ENCODE assay signal across 7 cellular contexts in genomic region chr17:82562718-82563220, GRCh38. TPM values are rescaled to one million over a fixed set of nuclear protein-coding genes. Genes with fewer than 3 reads are reported as not detected.
DNase-seq lines count a peak whose midpoint lies in the region; TF ChIP-seq lines count a peak whose summit lies in the region.
"Not testable (repeated sequence)": the region's sequence is repeated elsewhere in the genome, so short reads cannot be mapped to it uniquely, and the experiment has no call there.

No MANE protein-coding gene starts in this region.

- peaks cover 54% of the 10 kb centered on the region for H3K4me1 ChIP-seq in Caco-2

- not testable (repeated sequence) for TF ChIP-seq CTCF in Caco-2 (IDR thresholded peaks at IDR 0.05; ENCODE audit: insufficient read depth in 1 of 2, low read depth in 1 of 2, low read length in 1 of 2, severe bottlenecking in 1 of 2, unreplicated experiment in 1 of 2); VCaP (conservative IDR thresholded peaks at IDR 0.05); mesothelial cell of epicardium (IDR thresholded peaks at IDR 0.05; ENCODE audit: unreplicated experiment); progenitor cell of endocrine pancreas (IDR thresholded peaks at IDR 0.05; ENCODE audit: unreplicated experiment)

- not testable (repeated sequence) for H3K9me3 Mint-ChIP-seq in Caco-2 (ENCODE audit: unreplicated experiment); activated T-helper 2 cell treated with anti-CD3 and anti-CD28 coated beads, Interferon-gamma antibody, Interleukin-2, Interleukin-4, amounts not matched to agents 10 μg/mL and 5 μg/mL and 100 μg/mL, durations not matched to agents 14 hours and 24 hours and 36 hours; mesothelial cell of epicardium; progenitor cell of endocrine pancreas (ENCODE audit: low read depth)

- H3K27me3 ChIP-seq in Caco-2 (replicated peaks; ENCODE audit: control insufficient read depth, insufficient read depth, low read length): not testable (repeated sequence)

- not testable (repeated sequence) for H3K27me3 Mint-ChIP-seq in Caco-2 (ENCODE audit: insufficient read depth, unreplicated experiment); activated T-helper 2 cell treated with anti-CD3 and anti-CD28 coated beads, Interferon-gamma antibody, Interleukin-2, Interleukin-4, amounts not matched to agents 10 μg/mL and 5 μg/mL and 100 μg/mL, durations not matched to agents 14 hours and 24 hours and 36 hours (ENCODE audit: low read depth); mesothelial cell of epicardium (ENCODE audit: low read depth); progenitor cell of endocrine pancreas

- POLR2A ChIA-PET in Caco-2 (lab: Charles Lee): not testable (repeated sequence)

- H3K9me3 ChIP-seq in Caco-2: not testable (repeated sequence)

- DNase-seq in Caco-2; activated T-helper 2 cell treated with anti-CD3 and anti-CD28 coated beads, Interferon-gamma antibody, Interleukin-2, Interleukin-4, amounts not matched to agents 10 μg/mL and 5 μg/mL and 100 μg/mL, durations not matched to agents 14 hours and 24 hours and 36 hours (ENCODE audit: low spot score); mesothelial cell of epicardium (ENCODE audit: low spot score in 2 of 2, unreplicated experiment in 2 of 2); progenitor cell of endocrine pancreas (ENCODE audit: low spot score, unreplicated experiment): not testable (repeated sequence)

- not testable (repeated sequence) for H3K36me3 ChIP-seq in Caco-2 (ENCODE audit: control insufficient read depth, insufficient read depth, low read length)

- H3K27ac ChIP-seq in VCaP: peak overlapping the region; percentile 97
- peak overlapping the region; percentile 88 for H3K27ac ChIP-seq in cingulate gyrus (ENCODE audit: low read depth, low read length)
- H3K27ac ChIP-seq in temporal lobe (ENCODE audit: low read depth, low read length): peak overlapping the region; percentile 89

- peaks cover 70% of the 10 kb centered on the region for H3K36me3 Mint-ChIP-seq in Caco-2 (ENCODE audit: insufficient read depth, unreplicated experiment)
- peaks cover 27% of the 10 kb centered on the region for H3K36me3 Mint-ChIP-seq in activated T-helper 2 cell treated with anti-CD3 and anti-CD28 coated beads, Interferon-gamma antibody, Interleukin-2, Interleukin-4, amounts not matched to agents 10 μg/mL and 5 μg/mL and 100 μg/mL, durations not matched to agents 14 hours and 24 hours and 36 hours (ENCODE audit: low read depth)
- peaks cover 11% of the 10 kb centered on the region for H3K36me3 Mint-ChIP-seq in mesothelial cell of epicardium
- H3K36me3 Mint-ChIP-seq in progenitor cell of endocrine pancreas (ENCODE audit: insufficient read depth): not testable (repeated sequence)

- BruUV-seq in Caco-2 (replicated peaks; lab: Mats Ljungman, UMichigan): not testable (repeated sequence)

- H3K4me3 Mint-ChIP-seq in Caco-2 (ENCODE audit: unreplicated experiment); activated T-helper 2 cell treated with anti-CD3 and anti-CD28 coated beads, Interferon-gamma antibody, Interleukin-2, Interleukin-4, amounts not matched to agents 10 μg/mL and 5 μg/mL and 100 μg/mL, durations not matched to agents 14 hours and 24 hours and 36 hours (ENCODE audit: low read depth); mesothelial cell of epicardium; progenitor cell of endocrine pancreas (ENCODE audit: low read depth): not testable (repeated sequence)

- H3K4me1 Mint-ChIP-seq in Caco-2 (ENCODE audit: low read depth, unreplicated experiment): peaks cover 46% of the 10 kb centered on the region
- not testable (repeated sequence) for H3K4me1 Mint-ChIP-seq in activated T-helper 2 cell treated with anti-CD3 and anti-CD28 coated beads, Interferon-gamma antibody, Interleukin-2, Interleukin-4, amounts not matched to agents 10 μg/mL and 5 μg/mL and 100 μg/mL, durations not matched to agents 14 hours and 24 hours and 36 hours (ENCODE audit: low read depth); mesothelial cell of epicardium
- peaks cover 19% of the 10 kb centered on the region for H3K4me1 Mint-ChIP-seq in progenitor cell of endocrine pancreas (ENCODE audit: low read depth)

- intact Hi-C loops in Caco-2 (cut with micrococcal nuclease; ENCODE audit: unreplicated experiment); activated T-helper 2 cell treated with anti-CD3 and anti-CD28 coated beads, Interferon-gamma antibody, Interleukin-2, Interleukin-4, amounts not matched to agents 10 μg/mL and 5 μg/mL and 100 μg/mL, durations not matched to agents 14 hours and 24 hours and 36 hours (cut with micrococcal nuclease): not testable (repeated sequence)

- H3K4me3 ChIP-seq in Caco-2 (ENCODE audit: low read depth, low read length): not testable (repeated sequence)

- H3K27ac Mint-ChIP-seq in Caco-2 (ENCODE audit: unreplicated experiment) (peak overlapping the region; percentile 44), mesothelial cell of epicardium (peak overlapping the region; percentile 34), progenitor cell of endocrine pancreas (peak overlapping the region; percentile 45)
- peak overlapping the region; percentile 7 for H3K27ac Mint-ChIP-seq in activated T-helper 2 cell treated with anti-CD3 and anti-CD28 coated beads, Interferon-gamma antibody, Interleukin-2, Interleukin-4, amounts not matched to agents 10 μg/mL and 5 μg/mL and 100 μg/mL, durations not matched to agents 14 hours and 24 hours and 36 hours

- CTCF ChIA-PET in Caco-2 (lab: Charles Lee): not testable (repeated sequence)

RNA-seq across cellular contexts. Expression of gene FOXK2, which starts 43.2 kb away (rescaled TPM):
- total RNA-seq in Caco-2 (2022) (118 and 124 TPM in 2 replicates), mesothelial cell of epicardium (88.3 to 92.0 TPM (median 91.7 TPM) in 3 replicates), progenitor cell of endocrine pancreas (71.8 and 76.6 TPM in 2 replicates), temporal lobe (27.8 TPM)
- 92.9 and 95.2 TPM in 2 replicates for total RNA-seq in activated T-helper 2 cell treated with anti-CD3 and anti-CD28 coated beads, Interferon-gamma antibody, Interleukin-2, Interleukin-4, amounts not matched to agents 10 μg/mL and 5 μg/mL and 100 μg/mL, durations not matched to agents 14 hours and 24 hours and 36 hours
